ENCODE assay signal across 24 cellular contexts in the genomic region with DNA sequence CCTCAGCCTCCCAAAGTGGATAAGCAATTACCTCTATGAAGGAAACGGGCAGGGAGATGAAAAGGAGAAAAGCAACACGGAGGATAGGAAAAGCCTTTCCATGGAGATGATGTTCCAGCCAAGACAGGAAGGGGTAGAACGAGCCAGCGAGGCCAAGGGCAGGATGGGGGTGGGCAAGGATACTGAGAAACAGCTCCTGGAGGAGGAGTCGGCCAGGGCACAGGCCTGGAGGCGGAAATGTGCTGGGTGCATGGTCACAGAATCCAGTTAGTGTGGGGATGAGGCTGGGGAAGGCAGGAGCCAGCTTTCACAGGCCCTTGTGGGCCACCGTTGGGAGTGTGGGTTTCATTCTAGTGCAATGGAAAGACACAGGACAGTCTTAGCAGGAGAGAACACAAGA.
DNase-seq lines count a peak whose midpoint lies in the region; ATAC-seq, FAIRE-seq and TF ChIP-seq lines count a peak whose summit lies in the region.
"Had no signal": no experiment of that assay in that cellular context is flagged by ENCODE, and none has a peak within 500 bp of the region (broad histone marks: within the 10 kb centered on the region; RNA-seq: fewer than 3 reads in every experiment).

No MANE protein-coding gene starts in this region.

- H3K4me3 Mint-ChIP-seq in GM23338, result no peak overlapping the region; the same call in 2 of the 3 replicates
- no peak overlapping the region for H3K4me3 Mint-ChIP-seq in astrocyte (ENCODE audit: unreplicated experiment)
- H3K4me3 Mint-ChIP-seq in nephron, result no peak overlapping the region
- H3K4me3 Mint-ChIP-seq in activated T-cell treated with anti-CD3 and anti-CD28 coated beads, Interleukin-2, amount 50 U/mL, for 4 hours, result no peak overlapping the region
- H3K4me3 Mint-ChIP-seq: activated CD8-positive, alpha-beta T cell treated with anti-CD3 and anti-CD28 coated beads, Interleukin-2, amount 10 ng/mL, durations not matched to agents 7 days and 5 days; activated naive CD8-positive, alpha-beta T cell treated with anti-CD3 and anti-CD28 coated beads, Interleukin-2, amount 50 U/mL, for 24 hours; CD14-positive monocyte; nephron progenitor cell; stimulated activated memory B cell treated with anti-CD40 and anti-IgM and Interleukin-4, amounts not matched to agents 10 μg/mL and 1 μg/mL and 100 μg/mL, for 72 hours had no signal

- WGBS in thyroid gland, 2 donors, result 89% methylated on average over 7 of the region's 7 CpGs
- 85% methylated on average over 7 of the region's 7 CpGs for WGBS in hepatocyte (ENCODE audit: low lambda C conversion rate, missing lambda C conversion rate)

- TF ChIP-seq POLR2A in thyroid gland (IDR thresholded peaks at IDR 0.05), result no peak

- H3K4me2 ChIP-seq in GM23338 (no peak overlapping the region), astrocyte (ENCODE audit: low read length) (peak overlapping the region; percentile 1), hepatocyte (no peak overlapping the region)

- H3K4me1 Mint-ChIP-seq in GM23338 (peaks cover 12% of the 10 kb centered on the region), astrocyte (ENCODE audit: low read depth, unreplicated experiment) (peaks cover 13% of the 10 kb centered on the region), nephron (peaks cover 26% of the 10 kb centered on the region)
- H3K4me1 Mint-ChIP-seq in activated T-cell treated with anti-CD3 and anti-CD28 coated beads, Interleukin-2, amount 50 U/mL, for 4 hours (ENCODE audit: low read depth), result no peaks in the 10 kb centered on the region
- H3K4me1 Mint-ChIP-seq: activated naive CD8-positive, alpha-beta T cell treated with anti-CD3 and anti-CD28 coated beads, Interleukin-2, amount 50 U/mL, for 24 hours had no signal

- intact Hi-C loops in thyroid gland (cut with DNase I), result no loop called here

- no peaks in the 10 kb centered on the region for H3K9me2 ChIP-seq in GM23338 (ENCODE audit: insufficient read depth)
- H3K9me2 ChIP-seq in hepatocyte (replicated peaks; ENCODE audit: insufficient read depth), result no peaks in the 10 kb centered on the region

- no peak for DNase-seq in GM23338 (ENCODE audit: low spot score)
- no peak for DNase-seq in astrocyte (ENCODE audit: low read depth)
- DNase-seq in thyroid gland, result no peak
- no peak for DNase-seq in activated T-cell treated with anti-CD3 and anti-CD28 coated beads, Interleukin-2, amount 50 U/mL, for 4 hours
- DNase-seq in hepatocyte (ENCODE audit: low spot score), result no peak
- DNase-seq: activated CD8-positive, alpha-beta T cell treated with anti-CD3 and anti-CD28 coated beads, Interleukin-2, amount 10 ng/mL, durations not matched to agents 7 days and 5 days; activated gamma-delta T cell treated with Interleukin-2 at 50 U/mL for 16 hours; activated naive CD8-positive, alpha-beta T cell treated with anti-CD3 and anti-CD28 coated beads, Interleukin-2, amount 50 U/mL, for 24 hours; NCI-H146; nephron progenitor cell; pancreas; stimulated activated CD4-positive, alpha-beta T cell treated with anti-CD3 and anti-CD28 coated beads, Interleukin-12 subunit alpha, Interleukin-12 subunit beta, amount 100 ng/mL, for 4 hours; stimulated activated CD4-positive, alpha-beta T cell treated with anti-CD3 and anti-CD28 coated beads, Interleukin-4, amount 100 ng/mL, for 24 hours; T-helper 2 cell; uterus had no signal

- no peak overlapping the region for H3K4me3 ChIP-seq in GM23338
- H3K4me3 ChIP-seq in astrocyte (ENCODE audit: insufficient read depth, low read depth, low read length), result no peak overlapping the region
- H3K4me3 ChIP-seq in thyroid gland (replicated peaks in 1 of 3), result no peak overlapping the region
- H3K4me3 ChIP-seq in hepatocyte, result no peak overlapping the region
- H3K4me3 ChIP-seq: HAP-1, pancreas, right atrium auricular region, SK-N-MC, uterus had no signal

- TF ChIP-seq CTCF in GM23338 (conservative IDR thresholded peaks at IDR 0.05; ENCODE audit: low read depth in 2 of 2) (no peak), astrocyte (IDR thresholded peaks at IDR 0.05; ENCODE audit: insufficient read depth, low read depth, low read length) (no peak), nephron (IDR thresholded peaks at IDR 0.05; ENCODE audit: unreplicated experiment in 3 of 3) (no peak), thyroid gland (IDR thresholded peaks at IDR 0.05) (no peak), hepatocyte (IDR thresholded peaks at IDR 0.05; ENCODE audit: poor library complexity) (no peak)

- no peaks in the 10 kb centered on the region for H3K27me3 ChIP-seq in GM23338 (ENCODE audit: insufficient read depth)
- no peaks in the 10 kb centered on the region for H3K27me3 ChIP-seq in astrocyte (ENCODE audit: insufficient read depth, low read length)
- H3K27me3 ChIP-seq in thyroid gland, result no peaks in the 10 kb centered on the region
- no peaks in the 10 kb centered on the region for H3K27me3 ChIP-seq in hepatocyte
- H3K27me3 ChIP-seq: pancreas, right atrium auricular region, uterus had no signal

- no peak overlapping the region for H3K9ac ChIP-seq in astrocyte (ENCODE audit: low read length)

- H3K27ac ChIP-seq in GM23338 (ENCODE audit: low read depth) (no peak overlapping the region), astrocyte (ENCODE audit: low read depth, low read length) (no peak overlapping the region), thyroid gland (peak overlapping the region in 2 of 3 donors; percentile 16 to 46), hepatocyte (no peak overlapping the region)
- H3K27ac ChIP-seq: pancreas, right atrium auricular region, SK-N-MC, uterus had no signal

- H3K27me3 Mint-ChIP-seq in GM23338 (ENCODE audit: insufficient read depth, low read depth, poor library complexity), result no peaks in the 10 kb centered on the region
- H3K27me3 Mint-ChIP-seq in astrocyte (ENCODE audit: low read depth, unreplicated experiment), result no peaks in the 10 kb centered on the region
- H3K27me3 Mint-ChIP-seq in nephron (ENCODE audit: low read depth), result peaks cover 6% of the 10 kb centered on the region
- H3K27me3 Mint-ChIP-seq in activated T-cell treated with anti-CD3 and anti-CD28 coated beads, Interleukin-2, amount 50 U/mL, for 4 hours (ENCODE audit: low read depth), result no peaks in the 10 kb centered on the region
- H3K27me3 Mint-ChIP-seq: activated naive CD8-positive, alpha-beta T cell treated with anti-CD3 and anti-CD28 coated beads, Interleukin-2, amount 50 U/mL, for 24 hours; stimulated activated memory B cell treated with anti-CD40 and anti-IgM and Interleukin-4, amounts not matched to agents 10 μg/mL and 1 μg/mL and 100 μg/mL, for 72 hours had no signal

- H3K9me3 Mint-ChIP-seq in GM23338, result peaks cover 7% of the 10 kb centered on the region; the same call in 2 of the 3 replicates
- H3K9me3 Mint-ChIP-seq in astrocyte (ENCODE audit: unreplicated experiment), result peaks cover 5% of the 10 kb centered on the region
- peaks cover 10% of the 10 kb centered on the region for H3K9me3 Mint-ChIP-seq in nephron
- H3K9me3 Mint-ChIP-seq in activated T-cell treated with anti-CD3 and anti-CD28 coated beads, Interleukin-2, amount 50 U/mL, for 4 hours, result peaks cover 6% of the 10 kb centered on the region
- H3K9me3 Mint-ChIP-seq: stimulated activated memory B cell treated with anti-CD40 and anti-IgM and Interleukin-4, amounts not matched to agents 10 μg/mL and 1 μg/mL and 100 μg/mL, for 72 hours had no signal

- H3K4me1 ChIP-seq in GM23338 (ENCODE audit: insufficient read depth) (no peaks in the 10 kb centered on the region), astrocyte (ENCODE audit: insufficient read depth, low read length) (peaks cover 23% of the 10 kb centered on the region), thyroid gland (peaks cover 5 to 32% of the 10 kb centered on the region in 2 donors), hepatocyte (ENCODE audit: insufficient read depth) (peaks cover 5% of the 10 kb centered on the region)
- H3K4me1 ChIP-seq: uterus had no signal

- ATAC-seq in GM23338 (peak; percentile 24; the same call in 2 of the 3 replicates), GM21717 (IDR thresholded peaks at IDR 0.05; ENCODE audit: unreplicated experiment) (no peak), HG03469 (IDR thresholded peaks at IDR 0.05; ENCODE audit: unreplicated experiment) (no peak)
- ATAC-seq in activated T-cell treated with anti-CD3 and anti-CD28 coated beads, Interleukin-2, amount 50 U/mL, for 4 hours, result no peak
- ATAC-seq: activated CD8-positive, alpha-beta T cell treated with anti-CD3 and anti-CD28 coated beads, Interleukin-2, amount 10 ng/mL, durations not matched to agents 7 days and 5 days; activated naive CD8-positive, alpha-beta T cell treated with anti-CD3 and anti-CD28 coated beads, Interleukin-2, amount 50 U/mL, for 24 hours; pancreas; stimulated activated memory B cell treated with anti-CD40 and anti-IgM and Interleukin-4, amounts not matched to agents 10 μg/mL and 1 μg/mL and 100 μg/mL, for 72 hours had no signal

- H3K27ac Mint-ChIP-seq in GM23338, result peak overlapping the region; percentile 28; the same call in 1 of the 2 replicates
- H3K27ac Mint-ChIP-seq in astrocyte (ENCODE audit: unreplicated experiment), result no peak overlapping the region
- H3K27ac Mint-ChIP-seq in nephron, result peak overlapping the region in 2 of 3 experiments; percentile 23 to 58
- H3K27ac Mint-ChIP-seq: activated CD8-positive, alpha-beta T cell treated with anti-CD3 and anti-CD28 coated beads, Interleukin-2, amount 10 ng/mL, durations not matched to agents 7 days and 5 days; activated naive CD8-positive, alpha-beta T cell treated with anti-CD3 and anti-CD28 coated beads, Interleukin-2, amount 50 U/mL, for 24 hours; CD14-positive monocyte; nephron progenitor cell; stimulated activated memory B cell treated with anti-CD40 and anti-IgM and Interleukin-4, amounts not matched to agents 10 μg/mL and 1 μg/mL and 100 μg/mL, for 72 hours had no signal

- H3F3A ChIP-seq in GM23338 (replicated peaks; ENCODE audit: low read depth), result 0 out of 2 replicates have a peak, but pooled peaks cover 4% of the 10 kb centered on the region

- H3K9me3 ChIP-seq in astrocyte (ENCODE audit: insufficient read depth, low read depth, low read length), result no peaks in the 10 kb centered on the region
- H3K9me3 ChIP-seq in thyroid gland, result no peaks in the 10 kb centered on the region
- H3K9me3 ChIP-seq in hepatocyte (ENCODE audit: low read depth), result no peaks in the 10 kb centered on the region
- H3K9me3 ChIP-seq: pancreas, right atrium auricular region, uterus had no signal

- H2AFZ ChIP-seq in GM23338 (no peak overlapping the region), astrocyte (ENCODE audit: low read depth, low read length) (no peak overlapping the region), hepatocyte (no peak overlapping the region)

- H4K20me1 ChIP-seq in GM23338 (replicated peaks; ENCODE audit: insufficient read depth) (no peaks in the 10 kb centered on the region; the same call in 1 of the 2 replicates), astrocyte (ENCODE audit: insufficient read depth, low read length) (peaks cover 33% of the 10 kb centered on the region), hepatocyte (ENCODE audit: insufficient read depth, poor library complexity, severe bottlenecking) (no peaks in the 10 kb centered on the region)

- no peak for FAIRE-seq in astrocyte (lab: Jason Lieb, UNC)
- FAIRE-seq: D721Med, pancreas had no signal

- H3K36me3 ChIP-seq in GM23338 (ENCODE audit: insufficient read depth), result no peaks in the 10 kb centered on the region
- H3K36me3 ChIP-seq in astrocyte (ENCODE audit: insufficient read depth, low read length), result no peaks in the 10 kb centered on the region
- H3K36me3 ChIP-seq in thyroid gland, result no peaks in the 10 kb centered on the region
- H3K36me3 ChIP-seq in hepatocyte (replicated peaks; ENCODE audit: insufficient read depth, low read depth), result no peaks in the 10 kb centered on the region
- H3K36me3 ChIP-seq: HAP-1, pancreas, right atrium auricular region, uterus had no signal

- peaks cover 14% of the 10 kb centered on the region for H3K36me3 Mint-ChIP-seq in GM23338 (ENCODE audit: low read depth)
- H3K36me3 Mint-ChIP-seq in astrocyte (ENCODE audit: low read depth, unreplicated experiment), result peaks cover 13% of the 10 kb centered on the region
- peaks cover 8% of the 10 kb centered on the region for H3K36me3 Mint-ChIP-seq in nephron (ENCODE audit: low read depth)
- H3K36me3 Mint-ChIP-seq in activated T-cell treated with anti-CD3 and anti-CD28 coated beads, Interleukin-2, amount 50 U/mL, for 4 hours (ENCODE audit: insufficient read depth), result peaks cover 17% of the 10 kb centered on the region

- H3K79me2 ChIP-seq in GM23338 (replicated peaks; ENCODE audit: insufficient read depth), result peaks cover 11% of the 10 kb centered on the region
- peaks cover 6% of the 10 kb centered on the region for H3K79me2 ChIP-seq in astrocyte (ENCODE audit: insufficient read depth, low read length)
- H3K79me2 ChIP-seq in hepatocyte, result peaks cover 3% of the 10 kb centered on the region

Comparison
In these comparisons a context has a peak if more than half of its experiments do, and no peak if none do; other contexts are left out.
1. H3K27ac ChIP-seq: peak in thyroid gland (2 of 3); none in GM23338 (single experiment), astrocyte (single experiment) and hepatocyte (single experiment).